Comparison of ENCODE assay signal across 8 cellular contexts in genomic region chr6:56637640-56638039, GRCh38. TPM values are rescaled to one million over a fixed set of nuclear protein-coding genes. Genes with fewer than 3 reads are reported as not detected.
DNase-seq lines count a peak whose midpoint lies in the region; ATAC-seq, FAIRE-seq and TF ChIP-seq lines count a peak whose summit lies in the region.

No MANE protein-coding gene starts in this region.

- ATAC-seq in right lobe of liver (peak; percentile 67 to 86 (median 80)), GM19452 (IDR thresholded peaks at IDR 0.05; ENCODE audit: unreplicated experiment) (no peak)

- no peak for TF ChIP-seq POLR2A in right lobe of liver (IDR thresholded peaks at IDR 0.05)

- no peaks in the 10 kb centered on the region for H3K27me3 ChIP-seq in right lobe of liver

- 0% methylated on average over 2 of the region's 2 CpGs for WGBS in right lobe of liver (ENCODE audit: insufficient coverage, low coverage, low lambda C conversion rate, missing lambda C conversion rate)

- no peak for DNase-seq in GM18507 (ENCODE audit: extremely low spot score, insufficient read length, low read depth)
- peak; percentile 49 to 67 for DNase-seq in NCI-H526 (lab: John Stamatoyannopoulos, UW)
- DNase-seq in cerebellar cortex (ENCODE audit: low spot score) = peak; percentile 81
- no peak for DNase-seq in right lobe of liver
- no peak for DNase-seq in effector CD8-positive, alpha-beta T cell (lab: John Stamatoyannopoulos, UW)
- DNase-seq in activated CD4-positive, CD25-positive, alpha-beta regulatory T cell treated with anti-CD3 and anti-CD28 coated beads, Interleukin-2, amount 50 U/mL, for 72 hours = no peak

- H3K9me3 ChIP-seq in right lobe of liver = no peaks in the 10 kb centered on the region

- FAIRE-seq in A204.1 (lab: Jason Lieb, UNC) (peak; percentile 95), GM18507 (lab: Jason Lieb, UNC) (peak; percentile 79)

- intact Hi-C loops in right lobe of liver (cut with DNase I) = loop anchor here (10.0 kb wide), 2 partner anchors 57 to 127 kb away; no protein-coding TSS in a partner anchor

- no peak overlapping the region for H3K27ac ChIP-seq in right lobe of liver

- H3K4me3 ChIP-seq in right lobe of liver = no peak overlapping the region

- peaks cover 8 to 52% (median 21%) of the 10 kb centered on the region in 4 donors for H3K36me3 ChIP-seq in right lobe of liver

- TF ChIP-seq CTCF in right lobe of liver (IDR thresholded peaks at IDR 0.05) = peak; percentile 59 to 69 (median 64)

- peaks cover 0 to 9% (median 0%) of the 10 kb centered on the region in 4 donors for H3K4me1 ChIP-seq in right lobe of liver

RNA-seq across cellular contexts. Expression of gene DST, which starts 5.0 kb away (rescaled TPM):
- total RNA-seq in right lobe of liver = 100 to 1,000 TPM in 5 of 6 experiments, 10 to 100 TPM in 1; 92.1 to 207 (median 156) TPM

Comparison
In these comparisons a context has a peak if more than half of its experiments do, and no peak if none do; other contexts are left out.
1. DNase-seq: peak in NCI-H526 (2 of 2) and cerebellar cortex (single experiment); none in GM18507 (single experiment), right lobe of liver (0 of 3), effector CD8-positive, alpha-beta T cell (single experiment) and activated CD4-positive, CD25-positive, alpha-beta regulatory T cell treated with anti-CD3 and anti-CD28 coated beads, Interleukin-2, amount 50 U/mL, for 72 hours (single experiment).